In the genomic region with DNA sequence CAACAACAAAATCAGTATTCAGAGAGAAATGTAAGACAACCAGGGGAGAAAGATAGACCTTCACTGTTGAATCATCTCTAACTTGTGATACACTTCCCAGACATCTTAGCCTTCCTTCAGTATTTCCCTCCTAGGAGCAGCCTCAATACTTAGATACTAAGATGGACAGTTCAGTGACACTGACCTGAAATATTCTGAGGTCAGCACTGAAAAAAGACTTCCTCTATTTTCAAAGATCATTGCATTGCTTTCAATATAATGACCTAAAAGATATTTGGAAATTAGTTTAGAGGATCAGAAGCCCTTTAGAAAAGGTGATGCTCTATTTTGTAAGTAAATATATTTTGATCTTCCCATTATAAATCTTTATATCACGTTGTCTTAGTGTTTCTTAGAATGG, we compare ENCODE assay signal across 14 cellular contexts.
"Had no signal": no experiment of that assay in that cellular context is flagged by ENCODE, and none has a peak within 500 bp of the region (broad histone marks: within the 10 kb centered on the region; RNA-seq: fewer than 3 reads in every experiment).

No MANE protein-coding gene starts in this region.

- H3K27me3 Mint-ChIP-seq: activated CD4-positive, alpha-beta T cell treated with anti-CD3 and anti-CD28 coated beads, Interleukin-2, amount 10 ng/mL, durations not matched to agents 7 days and 5 days had no signal

- H2AFZ ChIP-seq: neural progenitor cell had no signal

- H3K27ac ChIP-seq: gastrocnemius medialis, heart left ventricle, lower lobe of right lung, neural progenitor cell, right lobe of liver, thoracic aorta had no signal

- H3K27me3 ChIP-seq: gastrocnemius medialis, heart left ventricle, neural progenitor cell, right lobe of liver had no signal

- DNase-seq: activated CD4-positive, alpha-beta T cell treated with anti-CD3 and anti-CD28 coated beads, Interleukin-2, amount 10 ng/mL, durations not matched to agents 7 days and 5 days; activated CD4-positive, CD25-positive, alpha-beta regulatory T cell; activated gamma-delta T cell treated with Interleukin-2 at 50 U/mL for 16 hours; effector memory CD8-positive, alpha-beta T cell; gastrocnemius medialis; heart left ventricle; left colon; lower lobe of right lung; right lobe of liver had no signal

- H3K27ac Mint-ChIP-seq: activated CD4-positive, alpha-beta T cell treated with anti-CD3 and anti-CD28 coated beads, Interleukin-2, amount 10 ng/mL, durations not matched to agents 7 days and 5 days; dendritic cell treated with granulocyte-macrophage colony-stimulating factor and Interleukin-4, amounts not matched to agents 40 ng/mL and 50 ng/mL, for 4 days; neural progenitor cell had no signal

- H3K4me3 Mint-ChIP-seq: activated CD4-positive, alpha-beta T cell treated with anti-CD3 and anti-CD28 coated beads, Interleukin-2, amount 10 ng/mL, durations not matched to agents 7 days and 5 days; dendritic cell treated with granulocyte-macrophage colony-stimulating factor and Interleukin-4, amounts not matched to agents 40 ng/mL and 50 ng/mL, for 4 days; effector memory CD8-positive, alpha-beta T cell; neural progenitor cell had no signal

- H3K36me3 Mint-ChIP-seq: neural progenitor cell had no signal

- H3K9me3 ChIP-seq: gastrocnemius medialis, heart left ventricle, lower lobe of right lung, right lobe of liver, thoracic aorta had no signal

- H3K4me1 Mint-ChIP-seq: neural progenitor cell had no signal

- FAIRE-seq: astrocyte, bronchial epithelial cell had no signal

- H3K36me3 ChIP-seq: gastrocnemius medialis, heart left ventricle, lower lobe of right lung, neural progenitor cell, right lobe of liver, thoracic aorta had no signal

- H3K4me2 ChIP-seq: neural progenitor cell had no signal

- H3K4me3 ChIP-seq: gastrocnemius medialis, heart left ventricle, lower lobe of right lung, neural progenitor cell, right lobe of liver, thoracic aorta had no signal

- H3K9me3 Mint-ChIP-seq: effector memory CD8-positive, alpha-beta T cell had no signal

- ATAC-seq: effector memory CD8-positive, alpha-beta T cell; gastrocnemius medialis; heart left ventricle; left colon; lower lobe of right lung had no signal

- H3K9ac ChIP-seq: neural progenitor cell had no signal

- H3K4me1 ChIP-seq: gastrocnemius medialis, heart left ventricle, lower lobe of right lung, neural progenitor cell, right lobe of liver had no signal
